ENCODE assay signal across 8 cellular contexts in genomic region chr6:148343383-148343782, GRCh38. TPM values are rescaled to one million over a fixed set of nuclear protein-coding genes. Genes with fewer than 3 reads are reported as not detected.
DNase-seq lines count a peak whose midpoint lies in the region; ATAC-seq and TF ChIP-seq lines count a peak whose summit lies in the region.

No MANE protein-coding gene starts in this region.

- H3K27me3 Mint-ChIP-seq in activated CD8-positive, alpha-beta memory T cell treated with anti-CD3 and anti-CD28 coated beads, Interleukin-2, amount 10 ng/mL, durations not matched to agents 7 days and 5 days = peaks cover 65% of the 10 kb centered on the region

- no peaks in the 10 kb centered on the region for H3K9me3 Mint-ChIP-seq in activated CD8-positive, alpha-beta memory T cell treated with anti-CD3 and anti-CD28 coated beads, Interleukin-2, amount 10 ng/mL, durations not matched to agents 7 days and 5 days (ENCODE audit: low read depth)

- H3K27ac ChIP-seq in breast epithelium = peak overlapping the region; percentile 95
- peak overlapping the region; percentile 95 for H3K27ac ChIP-seq in lower lobe of right lung
- peak overlapping the region; percentile 89 to 91 for H3K27ac ChIP-seq in tibial artery

- no peaks in the 10 kb centered on the region for H3K9me3 ChIP-seq in breast epithelium
- H3K9me3 ChIP-seq in lower lobe of right lung = no peaks in the 10 kb centered on the region
- no peaks in the 10 kb centered on the region for H3K9me3 ChIP-seq in tibial artery

- no peak for TF ChIP-seq POLR2A in breast epithelium (IDR thresholded peaks at IDR 0.05)

- POLR2A ChIA-PET in GM10248 (lab: Yijun Ruan, JAX) = no interaction called here

- H3K27me3 ChIP-seq in breast epithelium = no peaks in the 10 kb centered on the region
- H3K27me3 ChIP-seq in lower lobe of right lung (ENCODE audit: low read depth) = no peaks in the 10 kb centered on the region
- no peaks in the 10 kb centered on the region for H3K27me3 ChIP-seq in tibial artery

- H3K4me3 ChIP-seq in breast epithelium = peak overlapping the region; percentile 72 to 88 (median 72)
- peak overlapping the region; percentile 73 for H3K4me3 ChIP-seq in lower lobe of right lung
- H3K4me3 ChIP-seq in tibial artery = peak overlapping the region; percentile 84 to 90

- peak overlapping the region; percentile 9 for H3K4me3 Mint-ChIP-seq in activated CD8-positive, alpha-beta memory T cell treated with anti-CD3 and anti-CD28 coated beads, Interleukin-2, amount 10 ng/mL, durations not matched to agents 7 days and 5 days

- no peaks in the 10 kb centered on the region for H3K4me1 ChIP-seq in breast epithelium
- peaks cover 34% of the 10 kb centered on the region for H3K4me1 ChIP-seq in lower lobe of right lung
- peaks cover 0 to 50% (median 26%) of the 10 kb centered on the region in 4 donors for H3K4me1 ChIP-seq in tibial artery

- no peaks in the 10 kb centered on the region for H3K36me3 ChIP-seq in breast epithelium
- no peaks in the 10 kb centered on the region for H3K36me3 ChIP-seq in lower lobe of right lung
- H3K36me3 ChIP-seq in tibial artery = no peaks in the 10 kb centered on the region

- TF ChIP-seq CTCF in breast epithelium (IDR thresholded peaks at IDR 0.05) (peak in 2 of 3 donors; percentile 8 to 22), lower lobe of right lung (IDR thresholded peaks at IDR 0.05) (no peak), tibial artery (IDR thresholded peaks at IDR 0.05) (no peak), GM10248 (IDR thresholded peaks at IDR 0.05; ENCODE audit: control extremely low read depth, extremely low read depth, low read depth, missing control alignments) (no peak)

- ATAC-seq in activated CD8-positive, alpha-beta memory T cell treated with anti-CD3 and anti-CD28 coated beads, Interleukin-2, amount 10 ng/mL, durations not matched to agents 7 days and 5 days = no peak
- no peak for ATAC-seq in lower lobe of right lung

- no peak overlapping the region for H3K27ac Mint-ChIP-seq in activated CD8-positive, alpha-beta memory T cell treated with anti-CD3 and anti-CD28 coated beads, Interleukin-2, amount 10 ng/mL, durations not matched to agents 7 days and 5 days

- H3K4me1 Mint-ChIP-seq in activated CD8-positive, alpha-beta memory T cell treated with anti-CD3 and anti-CD28 coated beads, Interleukin-2, amount 10 ng/mL, durations not matched to agents 7 days and 5 days = peaks cover 7% of the 10 kb centered on the region

- CTCF ChIA-PET in activated CD8-positive, alpha-beta memory T cell treated with anti-CD3 and anti-CD28 coated beads, Interleukin-2, amount 10 ng/mL, durations not matched to agents 7 days and 5 days (lab: Charles Lee) = no interaction called here
- CTCF ChIA-PET in GM10248 (lab: Yijun Ruan, JAX) = no interaction called here

- no peak for DNase-seq in activated CD8-positive, alpha-beta memory T cell treated with anti-CD3 and anti-CD28 coated beads, Interleukin-2, amount 10 ng/mL, durations not matched to agents 7 days and 5 days
- DNase-seq in activated CD8-positive, alpha-beta memory T cell treated with anti-CD3 and anti-CD28 coated beads for 24 hours = no peak
- DNase-seq in breast epithelium (ENCODE audit: low spot score in 2 of 2) = no peak
- DNase-seq in lower lobe of right lung = no peak
- DNase-seq in tibial artery = no peak
- no peak for DNase-seq in NCI-H524 (lab: John Stamatoyannopoulos, UW)
- DNase-seq in ecto neural progenitor cell (ENCODE audit: low spot score) = no peak
- DNase-seq in GM10248 (ENCODE audit: extremely low spot score) = no peak

- peaks cover 2% of the 10 kb centered on the region for H3K36me3 Mint-ChIP-seq in activated CD8-positive, alpha-beta memory T cell treated with anti-CD3 and anti-CD28 coated beads, Interleukin-2, amount 10 ng/mL, durations not matched to agents 7 days and 5 days

- intact Hi-C loops in breast epithelium (cut with DNase I; ENCODE audit: low total_unique reads) (no loop called here), lower lobe of right lung (cut with DNase I) (no loop called here), tibial artery (cut with DNase I; ENCODE audit: low total_unique reads) (loop anchor here (10.0 kb wide), 2 partner anchors 61 to 121 kb away; no protein-coding TSS in a partner anchor)

RNA-seq across cellular contexts. Expression of gene SASH1, which starts 0.7 kb away (rescaled TPM):
- total RNA-seq in activated CD8-positive, alpha-beta memory T cell treated with anti-CD3 and anti-CD28 coated beads, Interleukin-2, amount 10 ng/mL, durations not matched to agents 7 days and 5 days = under 1 TPM; 0.03 to 0.47 TPM
- total RNA-seq in breast epithelium = 100 to 1,000 TPM; 107 to 304 (median 145) TPM
- 103 TPM for total RNA-seq in lower lobe of right lung

Comparison
In these comparisons a context has a peak if more than half of its experiments do, and no peak if none do; other contexts are left out.
1. CTCF ChIP-seq: peak in breast epithelium (2 of 3); none in lower lobe of right lung (single experiment), tibial artery (0 of 2) and GM10248 (single experiment).
2. RNA of gene SASH1, which starts 0.7 kb away (total RNA-seq): 107 to 304 TPM in breast epithelium and 103 TPM in lower lobe of right lung (single experiment); 0.03 to 0.47 TPM in activated CD8-positive, alpha-beta memory T cell treated with anti-CD3 and anti-CD28 coated beads, Interleukin-2, amount 10 ng/mL, durations not matched to agents 7 days and 5 days; every median in the first group is over 10 times any median in the second.
3. Peak in every context shown above with its lines, with median percentiles within 50 percentile points of each other: H3K27ac ChIP-seq and H3K4me3 ChIP-seq.